Comparison of ENCODE assay signal across 24 cellular contexts in the genomic region with DNA sequence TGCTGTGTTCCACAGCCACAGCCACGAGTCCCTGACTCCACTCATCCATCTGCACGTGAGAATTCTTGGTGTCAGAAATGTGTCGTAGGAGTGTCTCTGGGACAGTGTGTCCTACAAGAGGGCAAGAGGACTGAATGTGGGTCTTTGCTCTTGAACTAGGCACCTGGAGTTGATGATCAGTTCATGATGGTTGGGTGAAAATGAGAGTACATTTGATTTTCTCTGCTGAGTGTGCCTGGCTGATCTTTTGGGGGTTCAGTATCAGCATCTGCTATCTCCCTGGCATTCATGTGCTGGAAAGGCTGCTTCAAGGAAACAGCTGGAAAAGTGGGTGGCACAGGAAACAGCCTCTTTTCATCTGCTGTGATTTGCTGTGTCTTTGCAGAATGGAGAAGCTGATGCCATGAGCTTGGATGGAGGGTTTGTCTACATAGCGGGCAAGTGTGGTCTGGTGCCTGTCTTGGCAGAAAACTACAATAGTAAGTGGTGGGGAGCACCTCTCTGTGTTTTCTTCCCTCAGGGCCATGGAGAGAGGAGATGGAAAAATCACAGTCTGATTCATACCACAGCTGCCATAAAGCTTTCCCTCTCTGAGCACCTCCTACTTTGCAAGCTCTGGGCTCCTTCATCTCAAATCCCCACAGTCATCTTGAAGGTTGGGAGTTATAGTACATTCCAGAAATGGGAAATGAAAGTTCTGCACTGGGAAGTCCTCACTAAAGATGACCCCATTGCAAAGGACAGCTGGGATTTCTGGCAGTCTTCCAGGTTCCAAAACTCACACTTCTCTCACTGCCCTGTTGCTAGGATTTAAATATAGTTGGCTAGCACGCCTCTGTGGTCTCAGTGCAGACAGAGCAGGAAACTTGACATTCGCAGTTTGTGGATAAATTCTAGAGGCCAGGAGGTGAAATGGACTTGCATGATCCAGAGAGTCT. TPM values are rescaled to one million over a fixed set of nuclear protein-coding genes. Genes with fewer than 3 reads are reported as not detected.
DNase-seq lines count a peak whose midpoint lies in the region; ATAC-seq, FAIRE-seq and TF ChIP-seq lines count a peak whose summit lies in the region.
"Had no signal": no experiment of that assay in that cellular context is flagged by ENCODE, and none has a peak within 500 bp of the region (broad histone marks: within the 10 kb centered on the region; RNA-seq: fewer than 3 reads in every experiment).

No MANE protein-coding gene starts in this region.

- DNase-seq in DMS 273 (lab: John Stamatoyannopoulos, UW; ENCODE audit: unreplicated experiment) (peak; percentile 64), DMS 273 treated with DMSO at 0.1 percent for 48 hours (lab: John Stamatoyannopoulos, UW) (no peak), bronchial epithelial cell (ENCODE audit: low read depth) (no peak), hepatocyte (ENCODE audit: low spot score) (peak; percentile 25), gastrocnemius medialis (peak; percentile 15 to 30), COLO829 (ENCODE audit: low spot score) (no peak)
- DNase-seq in activated T-cell treated with anti-CD3 and anti-CD28 coated beads, Interleukin-2, amount 50 U/mL, for 24 hours: no peak
- DNase-seq: activated CD4-positive, CD25-positive, alpha-beta regulatory T cell; DND-41; effector CD4-positive, alpha-beta T cell; KBM-7; left colon; naive thymus-derived CD4-positive, alpha-beta T cell; NCI-H1092 treated with DMSO at 0.1 percent for 48 hours; stimulated activated naive CD4-positive, alpha-beta T cell had no signal

- no peak overlapping the region for H3K27ac Mint-ChIP-seq in activated T-cell treated with anti-CD3 and anti-CD28 coated beads, Interleukin-2, amount 50 U/mL, for 24 hours
- H3K27ac Mint-ChIP-seq: activated T-helper 2 cell treated with anti-CD3 and anti-CD28 coated beads, Interferon-gamma antibody, Interleukin-2, Interleukin-4, amounts not matched to agents 10 μg/mL and 5 μg/mL and 100 μg/mL, durations not matched to agents 14 hours and 24 hours and 36 hours; naive thymus-derived CD4-positive, alpha-beta T cell; progenitor cell of endocrine pancreas; type B pancreatic cell had no signal

- TF ChIP-seq CTCF in bronchial epithelial cell (IDR thresholded peaks at IDR 0.05; ENCODE audit: insufficient read depth, low read length, severe bottlenecking) (no peak), hepatocyte (IDR thresholded peaks at IDR 0.05; ENCODE audit: poor library complexity) (no peak), gastrocnemius medialis (IDR thresholded peaks at IDR 0.05 in 4 of 5, conservative IDR thresholded peaks at IDR 0.05 in 1 of 5) (no peak)

- TF ChIP-seq POLR2A in gastrocnemius medialis (IDR thresholded peaks at IDR 0.05): no peak

- no peak overlapping the region for H3K27ac ChIP-seq in hepatocyte
- no peak overlapping the region for H3K27ac ChIP-seq in gastrocnemius medialis
- H3K27ac ChIP-seq: 22Rv1, C4-2B, RWPE1 had no signal

- H3K9me3 ChIP-seq in hepatocyte (ENCODE audit: low read depth): no peaks in the 10 kb centered on the region
- no peaks in the 10 kb centered on the region for H3K9me3 ChIP-seq in gastrocnemius medialis

- H2AFZ ChIP-seq in hepatocyte: no peak overlapping the region

- FAIRE-seq in bronchial epithelial cell (lab: Jason Lieb, UNC): peak; percentile 13

- H3K27me3 ChIP-seq in bronchial epithelial cell (ENCODE audit: control insufficient read depth, insufficient read depth, low read length): no peaks in the 10 kb centered on the region
- peaks cover 4% of the 10 kb centered on the region for H3K27me3 ChIP-seq in hepatocyte
- H3K27me3 ChIP-seq in gastrocnemius medialis: no peaks in the 10 kb centered on the region

- H4K20me1 ChIP-seq in hepatocyte (ENCODE audit: insufficient read depth, poor library complexity, severe bottlenecking): no peaks in the 10 kb centered on the region

- H3K4me1 Mint-ChIP-seq in activated T-cell treated with anti-CD3 and anti-CD28 coated beads, Interleukin-2, amount 50 U/mL, for 24 hours (ENCODE audit: low read depth): no peaks in the 10 kb centered on the region
- H3K4me1 Mint-ChIP-seq: central memory CD8-positive, alpha-beta T cell; naive thymus-derived CD4-positive, alpha-beta T cell had no signal

- H3K27me3 Mint-ChIP-seq in activated T-cell treated with anti-CD3 and anti-CD28 coated beads, Interleukin-2, amount 50 U/mL, for 24 hours: no peaks in the 10 kb centered on the region
- H3K27me3 Mint-ChIP-seq: type B pancreatic cell had no signal

- H3K4me3 Mint-ChIP-seq in activated T-cell treated with anti-CD3 and anti-CD28 coated beads, Interleukin-2, amount 50 U/mL, for 24 hours: no peak overlapping the region
- H3K4me3 Mint-ChIP-seq: central memory CD8-positive, alpha-beta T cell; naive thymus-derived CD4-positive, alpha-beta T cell; type B pancreatic cell had no signal

- no peaks in the 10 kb centered on the region for H3K36me3 ChIP-seq in bronchial epithelial cell (ENCODE audit: control insufficient read depth, insufficient read depth, low read length)
- no peaks in the 10 kb centered on the region for H3K36me3 ChIP-seq in hepatocyte (replicated peaks; ENCODE audit: insufficient read depth, low read depth)
- no peaks in the 10 kb centered on the region for H3K36me3 ChIP-seq in gastrocnemius medialis

- in situ Hi-C loops in gastrocnemius medialis (cut with MboI; ENCODE audit: low sequenced_read_pairs in 4 of 4): no loop called here

- no peak for ATAC-seq in gastrocnemius medialis
- ATAC-seq in GM21423 (IDR thresholded peaks at IDR 0.05; ENCODE audit: unreplicated experiment): no peak
- ATAC-seq: HCT116; left colon; naive thymus-derived CD4-positive, alpha-beta T cell had no signal

- 83% methylated on average over 6 of the region's 6 CpGs for WGBS in hepatocyte (ENCODE audit: low lambda C conversion rate, missing lambda C conversion rate)

- no peaks in the 10 kb centered on the region for H3K9me3 Mint-ChIP-seq in activated T-cell treated with anti-CD3 and anti-CD28 coated beads, Interleukin-2, amount 50 U/mL, for 24 hours
- H3K9me3 Mint-ChIP-seq: activated T-helper 2 cell treated with anti-CD3 and anti-CD28 coated beads, Interferon-gamma antibody, Interleukin-2, Interleukin-4, amounts not matched to agents 10 μg/mL and 5 μg/mL and 100 μg/mL, durations not matched to agents 14 hours and 24 hours and 36 hours; central memory CD8-positive, alpha-beta T cell; naive thymus-derived CD4-positive, alpha-beta T cell; type B pancreatic cell had no signal

- no peak overlapping the region for H3K4me2 ChIP-seq in hepatocyte

- no peaks in the 10 kb centered on the region for H3K9me2 ChIP-seq in hepatocyte (replicated peaks; ENCODE audit: insufficient read depth)

- intact Hi-C loops in gastrocnemius medialis (cut with DNase I; ENCODE audit: low total_unique reads): no loop called here

- no peaks in the 10 kb centered on the region for H3K79me2 ChIP-seq in hepatocyte

- H3K4me3 ChIP-seq in bronchial epithelial cell (ENCODE audit: low read depth, low read length) (no peak overlapping the region), hepatocyte (no peak overlapping the region), gastrocnemius medialis (no peak overlapping the region)

- H3K4me1 ChIP-seq in hepatocyte (ENCODE audit: insufficient read depth): no peaks in the 10 kb centered on the region
- no peaks in the 10 kb centered on the region for H3K4me1 ChIP-seq in gastrocnemius medialis

- no peaks in the 10 kb centered on the region for H3K36me3 Mint-ChIP-seq in activated T-cell treated with anti-CD3 and anti-CD28 coated beads, Interleukin-2, amount 50 U/mL, for 24 hours (ENCODE audit: low read depth)
- H3K36me3 Mint-ChIP-seq: naive thymus-derived CD4-positive, alpha-beta T cell; type B pancreatic cell had no signal

RNA-seq across cellular contexts. Expression of a gene that starts 17.9 kb away (rescaled TPM):
- total RNA-seq in bronchial epithelial cell (under 0.01 and 0.13 TPM in 2 replicates), hepatocyte (373 and 577 TPM in 2 replicates), gastrocnemius medialis (10 to 100 TPM in 1 of 4 donors, 1 to 10 TPM in 2, not detected in 1; 2.8 to 11.5 (median 4.3) TPM)
- polyA plus RNA-seq in hepatocyte: 401 and 642 TPM in 2 replicates
- polyA plus RNA-seq: naive thymus-derived CD4-positive, alpha-beta T cell had no signal

RNA-seq across cellular contexts. Expression of a gene that starts 41.5 kb away (rescaled TPM):
- 81.7 and 111 TPM in 2 replicates for total RNA-seq in bronchial epithelial cell
- total RNA-seq in hepatocyte: 94.3 and 94.4 TPM in 2 replicates
- 107 and 129 TPM in 2 replicates for polyA plus RNA-seq in hepatocyte
- total RNA-seq in gastrocnemius medialis: 10 to 100 TPM; 19.0 to 22.3 (median 20.6) TPM

Comparison
In these comparisons a context has a peak if more than half of its experiments do, and no peak if none do; other contexts are left out.
1. DNase-seq: peak in DMS 273 (single experiment), hepatocyte (single experiment) and gastrocnemius medialis (2 of 2); none in DMS 273 treated with DMSO at 0.1 percent for 48 hours (single experiment), bronchial epithelial cell (single experiment), COLO829 (single experiment) and activated T-cell treated with anti-CD3 and anti-CD28 coated beads, Interleukin-2, amount 50 U/mL, for 24 hours (single experiment).
2. RNA of a gene that starts 17.9 kb away (total RNA-seq): 373 to 577 TPM in hepatocyte; 2.8 to 11.5 TPM in gastrocnemius medialis and under 0.01 to 0.13 TPM in bronchial epithelial cell; every median in the first group is over 10 times any median in the second.